Comparison of ENCODE assay signal across 8 cellular contexts in the genomic region with DNA sequence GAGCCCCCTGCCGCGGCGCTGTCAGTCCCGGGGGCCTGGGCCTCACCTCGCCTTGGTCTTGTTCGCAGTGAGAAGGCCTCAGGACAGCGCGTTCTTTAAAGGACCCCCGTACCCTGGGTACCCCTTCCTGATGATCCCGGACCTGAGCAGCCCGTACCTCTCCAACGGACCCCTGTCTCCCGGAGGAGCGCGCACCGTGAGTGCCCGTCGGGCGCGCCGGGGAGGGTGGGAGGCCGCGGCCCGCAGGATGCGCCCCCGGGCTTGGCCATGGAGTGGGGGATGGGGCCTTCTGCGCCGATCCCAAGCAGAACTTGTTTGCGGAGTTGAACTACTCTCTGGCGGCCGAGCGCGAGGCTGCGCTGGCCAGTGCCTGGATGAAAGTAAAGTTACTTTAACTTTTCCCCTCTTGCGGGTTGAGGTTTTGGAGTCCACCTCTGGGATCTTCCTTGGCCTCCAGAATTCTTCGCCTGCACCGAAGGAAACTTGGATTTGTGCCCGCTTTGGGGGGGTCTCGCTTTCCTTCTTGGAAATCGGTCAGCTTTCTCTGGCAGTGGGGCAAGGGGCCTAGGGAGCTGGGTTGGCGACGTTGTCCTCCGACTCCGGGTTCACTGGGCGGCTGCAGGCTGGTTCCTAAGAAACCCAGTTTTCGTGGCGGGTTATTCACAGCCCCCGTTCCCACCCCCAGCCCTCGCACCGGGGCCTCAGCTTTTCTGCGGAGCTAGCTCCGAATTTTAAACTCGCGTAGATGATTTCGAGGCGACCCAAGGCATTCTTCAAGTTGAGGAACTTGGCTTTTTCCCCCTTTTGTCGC. TPM values are rescaled to one million over a fixed set of nuclear protein-coding genes. Genes with fewer than 3 reads are reported as not detected.
A peak's percentile ranks its signal among the peaks of the same experiment; 100 is the strongest.
DNase-seq lines count a peak whose midpoint lies in the region; ATAC-seq and TF ChIP-seq lines count a peak whose summit lies in the region.

No MANE protein-coding gene starts in this region.

- intact Hi-C loops in testis (cut with DNase I; ENCODE audit: low total_unique reads) = loop anchor here (5.0 kb wide), 1 partner anchor 143 kb away; no protein-coding TSS in a partner anchor

- H3K27me3 ChIP-seq in testis = no peaks in the 10 kb centered on the region

- TF ChIP-seq CTCF in testis (IDR thresholded peaks at IDR 0.05) = no peak

- ATAC-seq in left lobe of liver (peak; percentile 36), HG02763 (IDR thresholded peaks at IDR 0.05; ENCODE audit: unreplicated experiment) (no peak)

- peak overlapping the region; percentile 55 to 79 for H3K4me3 ChIP-seq in testis

- 8 to 10% methylated on average over 37 to 55 of the region's 57 CpGs for WGBS in testis, 2 donors

- H3K36me3 ChIP-seq in testis (ENCODE audit: low read depth, missing control alignments) = no peaks in the 10 kb centered on the region

- peak; percentile 22 for DNase-seq in activated CD4-positive, alpha-beta T cell treated with anti-CD3 and anti-CD28 coated beads for 48 hours
- DNase-seq in activated CD4-positive, alpha-beta T cell treated with anti-CD3 and anti-CD28 coated beads for 1 hour = no peak
- DNase-seq in cerebellar cortex (ENCODE audit: low spot score) (peak; percentile 18), left lobe of liver (ENCODE audit: low spot score) (peak; percentile 51), testis (peak; percentile 56), globus pallidus (ENCODE audit: low spot score) (no peak), RKO (ENCODE audit: low spot score) (no peak)

- peaks cover 13% of the 10 kb centered on the region for H3K4me1 ChIP-seq in testis

- H3K27ac ChIP-seq in testis = peak overlapping the region; percentile 71 to 86

- no peaks in the 10 kb centered on the region for H3K9me3 ChIP-seq in testis

- no peak for TF ChIP-seq POLR2A in testis (IDR thresholded peaks at IDR 0.05)

RNA-seq across cellular contexts. Expression of gene TCF7L1, which starts 1.3 kb away (rescaled TPM):
- 5.7 TPM for total RNA-seq in left lobe of liver
- 1 to 10 TPM; 6.7 TPM for total RNA-seq in testis
- polyA plus RNA-seq in testis (ENCODE audit: insufficient read depth, low read depth, low replicate concordance) = 11.9 TPM

Comparison
In these comparisons a context has a peak if more than half of its experiments do, and no peak if none do; other contexts are left out.
1. DNase-seq: peak in activated CD4-positive, alpha-beta T cell treated with anti-CD3 and anti-CD28 coated beads for 48 hours (single experiment), cerebellar cortex (single experiment), left lobe of liver (single experiment) and testis (single experiment); none in activated CD4-positive, alpha-beta T cell treated with anti-CD3 and anti-CD28 coated beads for 1 hour (single experiment), globus pallidus (single experiment) and RKO (single experiment).